ENCODE assay signal across 8 cellular contexts in genomic region chr5:73625905-73626811, GRCh38. TPM values are rescaled to one million over a fixed set of nuclear protein-coding genes. Genes with fewer than 3 reads are reported as not detected.
DNase-seq lines count a peak whose midpoint lies in the region; ATAC-seq, FAIRE-seq and TF ChIP-seq lines count a peak whose summit lies in the region.

TSS of gene ARHGEF28 (plus strand) at chr5:73626196. CDS start at chr5:73684852, 58,656 bp downstream.

- no peaks in the 10 kb centered on the region for H3K36me3 ChIP-seq in small intestine (ENCODE audit: control insufficient read depth in 2 of 2, insufficient read depth in 2 of 2, low read length in 2 of 2)

- TF ChIP-seq CTCF in HL-60 (IDR thresholded peaks at IDR 0.05; ENCODE audit: insufficient read depth, low read length): no peak

- H3K4me3 ChIP-seq in HL-60 (replicated peaks; ENCODE audit: insufficient read depth, low read length) (peak within 1 kb of the TSS; percentile 36), small intestine (ENCODE audit: low read depth in 1 of 2, low read length in 2 of 2) (peak within 1 kb of the TSS; percentile 24 to 52)

- no peaks in the 10 kb centered on the region for H3K9me3 ChIP-seq in small intestine (ENCODE audit: control insufficient read depth, low read depth)

- H3K27ac ChIP-seq in HL-60 (replicated peaks) (no peak within 1 kb of the TSS), small intestine (ENCODE audit: low read depth in 1 of 2, low read length in 1 of 2) (peak within 1 kb of the TSS in 1 of 2 donors; percentile 3)

- WGBS in small intestine, 3 donors: 0 to 3% (median 2%) methylated on average over 55 to 97 of the region's 97 CpGs

- ATAC-seq in HG03469 (IDR thresholded peaks at IDR 0.05; ENCODE audit: unreplicated experiment): no peak

- H3K4me1 ChIP-seq in small intestine (ENCODE audit: control insufficient read depth in 2 of 2, insufficient read depth in 1 of 2, low read depth in 1 of 2, low read length in 1 of 2): peaks cover 0 to 5% of the 10 kb centered on the region in 2 donors

- no peak for FAIRE-seq in small intestine (lab: Jason Lieb, UNC)

- DNase-seq in activated gamma-delta T cell (lab: John Stamatoyannopoulos, UW) (peak; percentile 14), activated gamma-delta T cell treated with Interleukin-2 at 50 U/mL for 16 hours (no peak), HL-60 (ENCODE audit: low read depth in 1 of 2, low spot score in 1 of 2) (no peak), SK-MEL-5 (ENCODE audit: low read depth, low spot score) (peak; percentile 13), cerebellar cortex (ENCODE audit: low spot score) (peak; percentile 5), iris pigment epithelial cell (ENCODE audit: low read depth) (peak; percentile 52), small intestine (peak; percentile 66)

- H3K27me3 ChIP-seq in HL-60 (ENCODE audit: insufficient read depth, poor library complexity, severe bottlenecking) (no peaks in the 10 kb centered on the region), small intestine (ENCODE audit: control insufficient read depth in 2 of 2, insufficient read depth in 2 of 2, low read length in 2 of 2) (peaks cover 0 to 5% of the 10 kb centered on the region in 2 donors)

- in situ Hi-C loops in SK-MEL-5 (cut with HindIII; ENCODE audit: low pct_unique_long_range_greater_than_20kb, low sequenced_read_pairs): no loop called here

RNA-seq across cellular contexts. Expression of gene ARHGEF28, which starts in this region (rescaled TPM):
- 0.27 and 0.63 TPM in 2 replicates for total RNA-seq in SK-MEL-5 (2014; rRNA removed; shearing (Covaris generic))
- 0.11 and 0.19 TPM in 2 replicates for polyA plus RNA-seq in SK-MEL-5 (2015; cell fraction: cytosol; rRNA removed)
- 0.37 and 1.1 TPM in 2 replicates for polyA plus RNA-seq in SK-MEL-5 (2015; cell fraction: nucleus; rRNA removed)
- 1 to 10 TPM; 1.1 to 3.4 (median 2.0) TPM for polyA plus RNA-seq in small intestine

Comparison
In these comparisons a context has a peak if more than half of its experiments do, and no peak if none do; other contexts are left out.
1. DNase-seq: peak in activated gamma-delta T cell (single experiment), SK-MEL-5 (single experiment), cerebellar cortex (single experiment), iris pigment epithelial cell (single experiment) and small intestine (single experiment); none in activated gamma-delta T cell treated with Interleukin-2 at 50 U/mL for 16 hours (single experiment) and HL-60 (0 of 2).